21 cellular contexts compared by ENCODE assay signal in genomic region chr1:33328817-33329216, GRCh38. TPM values are rescaled to one million over a fixed set of nuclear protein-coding genes. Genes with fewer than 3 reads are reported as not detected.
DNase-seq lines count a peak whose midpoint lies in the region; ATAC-seq, FAIRE-seq and TF ChIP-seq lines count a peak whose summit lies in the region.
"Had no signal": no experiment of that assay in that cellular context is flagged by ENCODE, and none has a peak within 500 bp of the region (broad histone marks: within the 10 kb centered on the region; RNA-seq: fewer than 3 reads in every experiment).

No MANE protein-coding gene starts in this region.

- FAIRE-seq in astrocyte (lab: Jason Lieb, UNC) = no peak
- FAIRE-seq: GM18507 had no signal

- no peak overlapping the region for H3K9ac ChIP-seq in astrocyte (ENCODE audit: low read length)

- WGBS in psoas muscle, 3 donors = 92 to 94% (median 93%) methylated on average over 12 of the region's 12 CpGs

- peaks cover 52% of the 10 kb centered on the region for H3K36me3 Mint-ChIP-seq in astrocyte (ENCODE audit: low read depth, unreplicated experiment)
- peaks cover 4% of the 10 kb centered on the region for H3K36me3 Mint-ChIP-seq in glutamatergic neuron (ENCODE audit: unreplicated experiment)
- H3K36me3 Mint-ChIP-seq in T-helper 17 cell (ENCODE audit: low read depth) = peaks cover 11% of the 10 kb centered on the region

- no peak overlapping the region for H3K4me3 ChIP-seq in AG04450 (ENCODE audit: low read depth, low read length)
- H3K4me3 ChIP-seq in astrocyte (ENCODE audit: insufficient read depth, low read depth, low read length) = no peak overlapping the region
- no peak overlapping the region for H3K4me3 ChIP-seq in psoas muscle
- H3K4me3 ChIP-seq in uterus = no peak overlapping the region
- H3K4me3 ChIP-seq: coronary artery, heart right ventricle had no signal

- H3K36me3 ChIP-seq in astrocyte (ENCODE audit: insufficient read depth, low read length) (peaks cover 93% of the 10 kb centered on the region), psoas muscle (ENCODE audit: insufficient read depth in 1 of 2, low read depth in 1 of 2) (peaks cover 27 to 98% of the 10 kb centered on the region in 2 donors), uterus (no peaks in the 10 kb centered on the region)

- H3K27me3 Mint-ChIP-seq in astrocyte (ENCODE audit: low read depth, unreplicated experiment) = no peaks in the 10 kb centered on the region
- H3K27me3 Mint-ChIP-seq in glutamatergic neuron (ENCODE audit: unreplicated experiment) = peaks cover 11% of the 10 kb centered on the region
- H3K27me3 Mint-ChIP-seq in T-helper 17 cell = no peaks in the 10 kb centered on the region
- H3K27me3 Mint-ChIP-seq: activated B cell treated with CpG ODN at 0.5 μM for 24 hours; activated CD4-positive, alpha-beta memory T cell treated with anti-CD3 and anti-CD28 coated beads, Interleukin-2, amount 10 ng/mL, durations not matched to agents 7 days and 5 days had no signal

- TF ChIP-seq CTCF in AG04450 (IDR thresholded peaks at IDR 0.05; ENCODE audit: low read depth, low read length) = no peak
- TF ChIP-seq CTCF in astrocyte (IDR thresholded peaks at IDR 0.05; ENCODE audit: insufficient read depth, low read depth, low read length) = no peak
- TF ChIP-seq CTCF in glutamatergic neuron (IDR thresholded peaks at IDR 0.05; ENCODE audit: partially characterized antibody, unreplicated experiment) = no peak
- TF ChIP-seq CTCF in psoas muscle (IDR thresholded peaks at IDR 0.05) = no peak
- TF ChIP-seq CTCF in uterus (IDR thresholded peaks at IDR 0.05) = no peak

- H3K4me1 Mint-ChIP-seq in astrocyte (ENCODE audit: low read depth, unreplicated experiment) (peaks cover 60% of the 10 kb centered on the region), glutamatergic neuron (ENCODE audit: low read depth, unreplicated experiment) (peaks cover 38% of the 10 kb centered on the region), T-helper 17 cell (no peaks in the 10 kb centered on the region)

- H3K27ac ChIP-seq in AG04450 (ENCODE audit: low read depth, low read length) (peak overlapping the region; percentile 42), astrocyte (ENCODE audit: low read depth, low read length) (peak overlapping the region; percentile 27), psoas muscle (peak overlapping the region; percentile 98), uterus (no peak overlapping the region)

- intact Hi-C loops in psoas muscle (cut with DNase I) (loop anchor here in 1 of 2 donors (1.0 kb wide), 1 partner anchor 13 kb away; no protein-coding TSS in a partner anchor), uterus (cut with DNase I; ENCODE audit: low total_unique reads) (no loop called here)

- H2AFZ ChIP-seq in astrocyte (ENCODE audit: low read depth, low read length) = no peak overlapping the region

- H4K20me1 ChIP-seq in astrocyte (ENCODE audit: insufficient read depth, low read length) = peaks cover 100% of the 10 kb centered on the region

- H3K4me1 ChIP-seq in astrocyte (ENCODE audit: insufficient read depth, low read length) (peaks cover 27% of the 10 kb centered on the region), psoas muscle (peaks cover 62% of the 10 kb centered on the region), uterus (peaks cover 0 to 10% of the 10 kb centered on the region in 2 donors)

- H3K27ac Mint-ChIP-seq in astrocyte (ENCODE audit: unreplicated experiment) (peak overlapping the region; percentile 91), glutamatergic neuron (ENCODE audit: unreplicated experiment) (peak overlapping the region; percentile 46), T-helper 17 cell (no peak overlapping the region)
- H3K27ac Mint-ChIP-seq: activated B cell treated with CpG ODN at 0.5 μM for 24 hours; activated CD4-positive, alpha-beta memory T cell treated with anti-CD3 and anti-CD28 coated beads, Interleukin-2, amount 10 ng/mL, durations not matched to agents 7 days and 5 days had no signal

- CTCF ChIA-PET in AG04450 (lab: Charles Lee) = interaction anchor here (1.3 kb wide), 1 partner anchor 10 kb away, joined by 7 read pairs; no protein-coding TSS in a partner anchor

- peaks cover 65% of the 10 kb centered on the region for H3K79me2 ChIP-seq in astrocyte (ENCODE audit: insufficient read depth, low read length)

- TF ChIP-seq POLR2A in uterus (IDR thresholded peaks at IDR 0.05) = no peak

- H3K27me3 ChIP-seq in AG04450 (ENCODE audit: control insufficient read depth, insufficient read depth, low read length) (no peaks in the 10 kb centered on the region), astrocyte (ENCODE audit: insufficient read depth, low read length) (no peaks in the 10 kb centered on the region), psoas muscle (ENCODE audit: insufficient read depth in 3 of 3, low read length in 2 of 3) (no peaks in the 10 kb centered on the region), uterus (no peaks in the 10 kb centered on the region)
- H3K27me3 ChIP-seq: heart right ventricle had no signal

- H3K9me3 Mint-ChIP-seq in astrocyte (ENCODE audit: unreplicated experiment) = no peaks in the 10 kb centered on the region
- peaks cover 11% of the 10 kb centered on the region for H3K9me3 Mint-ChIP-seq in glutamatergic neuron (ENCODE audit: unreplicated experiment)
- H3K9me3 Mint-ChIP-seq: activated B cell treated with CpG ODN at 0.5 μM for 24 hours; activated CD4-positive, alpha-beta memory T cell treated with anti-CD3 and anti-CD28 coated beads, Interleukin-2, amount 10 ng/mL, durations not matched to agents 7 days and 5 days; nephron had no signal

- DNase-seq in AG04450 (ENCODE audit: low read depth, low spot score) = no peak
- no peak for DNase-seq in astrocyte (ENCODE audit: low read depth)
- DNase-seq in glutamatergic neuron = no peak
- no peak for DNase-seq in psoas muscle
- no peak for DNase-seq in T-helper 17 cell
- no peak for DNase-seq in NCI-H1092 (lab: John Stamatoyannopoulos, UW)
- DNase-seq in RPMI8226 = no peak
- no peak for DNase-seq in uterus
- DNase-seq: activated B cell treated with CpG ODN at 0.5 μM for 24 hours; activated CD4-positive, alpha-beta memory T cell treated with anti-CD3 and anti-CD28 coated beads, Interleukin-2, amount 10 ng/mL, durations not matched to agents 7 days and 5 days; activated T-cell treated with anti-CD3 and anti-CD28 coated beads for 4 hours; heart right ventricle; mesendoderm; NCI-H1105; NCI-H2081; T-helper 9 cell had no signal

- H3K9me3 ChIP-seq in AG04450 (ENCODE audit: control insufficient read depth, insufficient read depth, low read length) (no peaks in the 10 kb centered on the region), astrocyte (ENCODE audit: insufficient read depth, low read depth, low read length) (no peaks in the 10 kb centered on the region), psoas muscle (no peaks in the 10 kb centered on the region), T-helper 17 cell (ENCODE audit: control insufficient read depth, low read length, poor library complexity, severe bottlenecking) (no peaks in the 10 kb centered on the region), uterus (no peaks in the 10 kb centered on the region)
- H3K9me3 ChIP-seq: heart right ventricle had no signal

- H3K4me3 Mint-ChIP-seq in astrocyte (ENCODE audit: unreplicated experiment) (peak overlapping the region; percentile 43), glutamatergic neuron (ENCODE audit: unreplicated experiment) (no peak overlapping the region), T-helper 17 cell (no peak overlapping the region)
- H3K4me3 Mint-ChIP-seq: activated B cell treated with CpG ODN at 0.5 μM for 24 hours; activated CD4-positive, alpha-beta memory T cell treated with anti-CD3 and anti-CD28 coated beads, Interleukin-2, amount 10 ng/mL, durations not matched to agents 7 days and 5 days; nephron had no signal

- H3K4me2 ChIP-seq in astrocyte (ENCODE audit: low read length) = no peak overlapping the region

- POLR2A ChIA-PET in AG04450 (lab: Yijun Ruan, JAX) = interaction anchor here (1.2 to 1.5 kb wide), 2 partner anchors 13 to 19 kb away, joined by 4 to 7 read pairs; no protein-coding TSS in a partner anchor

- no peak for ATAC-seq in psoas muscle
- no peak for ATAC-seq in T-helper 17 cell

RNA-seq across cellular contexts. Expression of gene A3GALT2, which starts 7.9 kb away (rescaled TPM):
- polyA plus RNA-seq in AG04450 (2011; rRNA removed) (not detected in 2 replicates), psoas muscle (not detected)
- not detected in 2 replicates for polyA minus RNA-seq in AG04450 (2011; rRNA and poly(A)+ RNA removed)
- total RNA-seq in astrocyte (not detected in 2 replicates), glutamatergic neuron (ENCODE audit: unreplicated experiment) (0.71 TPM), psoas muscle (not detected), T-helper 17 cell (under 1 TPM in 1 of 2 donors, not detected in 1; 0.37 TPM), uterus (under 1 TPM in 1 of 4 donors, not detected in 3; 0.58 TPM)
- total RNA-seq: activated B cell treated with CpG ODN at 0.5 μM for 24 hours; activated CD4-positive, alpha-beta memory T cell treated with anti-CD3 and anti-CD28 coated beads, Interleukin-2, amount 10 ng/mL, durations not matched to agents 7 days and 5 days; LHCN-M2; NCI-H460 had no signal
- polyA plus RNA-seq: heart right ventricle had no signal

Comparison
In these comparisons a context has a peak if more than half of its experiments do, and no peak if none do; other contexts are left out.
1. H3K27ac ChIP-seq: peak in AG04450 (single experiment), astrocyte (single experiment) and psoas muscle (single experiment); none in uterus (0 of 2).